29 cellular contexts compared by ENCODE assay signal in genomic region chr2:205988274-205988673, GRCh38.
"Had no signal": no experiment of that assay in that cellular context is flagged by ENCODE, and none has a peak within 500 bp of the region (broad histone marks: within the 10 kb centered on the region; RNA-seq: fewer than 3 reads in every experiment).

No MANE protein-coding gene starts in this region.

- H2AFZ ChIP-seq: neural progenitor cell had no signal

- H3K27me3 ChIP-seq: colonic mucosa, esophagus squamous epithelium, heart right ventricle, neural progenitor cell, spleen, tibial nerve, upper lobe of left lung had no signal

- ATAC-seq: heart right ventricle; left lobe of liver; natural killer cell treated with Interleukin-12 subunit alpha and Interleukin-12 subunit beta and Interleukin-15 and Interleukin-18, amount 100 ng/mL, for 72 hours; psoas muscle; right cardiac atrium; stimulated activated memory B cell treated with anti-CD40 and anti-IgM and Interleukin-4, amounts not matched to agents 10 μg/mL and 1 μg/mL and 100 μg/mL, for 72 hours; stimulated activated naive CD8-positive, alpha-beta T cell treated with anti-CD3 and anti-CD28 coated beads, Interleukin-15, Interleukin-2, amounts not matched to agents 100 U/mL and 50 U/mL, for 24 hours had no signal

- DNase-seq: colonic mucosa; effector CD8-positive, alpha-beta T cell; endodermal cell; esophagus squamous epithelium; foreskin melanocyte; glutamatergic neuron; heart right ventricle; hippocampal formation; mucosa of descending colon; naive B cell; nucleus accumbens; psoas muscle; right cardiac atrium; spleen; stimulated activated CD4-positive, alpha-beta T cell treated with anti-CD3 and anti-CD28 coated beads, Interleukin-4, amount 100 ng/mL, for 4 hours; stimulated activated naive CD8-positive, alpha-beta T cell treated with anti-CD3 and anti-CD28 coated beads, Interleukin-15, Interleukin-2, amounts not matched to agents 100 U/mL and 50 U/mL, for 24 hours; substantia nigra; upper lobe of left lung had no signal

- H3K36me3 ChIP-seq: colonic mucosa, neural progenitor cell had no signal

- H3K27ac ChIP-seq: colonic mucosa, esophagus squamous epithelium, heart right ventricle, neural progenitor cell, psoas muscle, skin epidermis, spleen, thoracic aorta, tibial nerve, upper lobe of left lung had no signal

- H3K9ac ChIP-seq: neural progenitor cell had no signal

- H3K9me3 ChIP-seq: colonic mucosa, esophagus squamous epithelium, heart right ventricle, mucosa of descending colon, psoas muscle, spleen, thoracic aorta, tibial nerve, upper lobe of left lung had no signal

- H3K4me2 ChIP-seq: neural progenitor cell had no signal

- FAIRE-seq: endothelial cell of umbilical vein, keratinocyte, urothelium cell line had no signal

- H3K4me3 ChIP-seq: colonic mucosa, esophagus squamous epithelium, heart right ventricle, lung, mucosa of descending colon, neural progenitor cell, psoas muscle, skin epidermis, spleen, thoracic aorta, tibial nerve, upper lobe of left lung had no signal

- H3K4me1 ChIP-seq: colonic mucosa, esophagus squamous epithelium, heart right ventricle, psoas muscle, tibial nerve, upper lobe of left lung had no signal
